Comparison of ENCODE assay signal across 14 cellular contexts in the genomic region with DNA sequence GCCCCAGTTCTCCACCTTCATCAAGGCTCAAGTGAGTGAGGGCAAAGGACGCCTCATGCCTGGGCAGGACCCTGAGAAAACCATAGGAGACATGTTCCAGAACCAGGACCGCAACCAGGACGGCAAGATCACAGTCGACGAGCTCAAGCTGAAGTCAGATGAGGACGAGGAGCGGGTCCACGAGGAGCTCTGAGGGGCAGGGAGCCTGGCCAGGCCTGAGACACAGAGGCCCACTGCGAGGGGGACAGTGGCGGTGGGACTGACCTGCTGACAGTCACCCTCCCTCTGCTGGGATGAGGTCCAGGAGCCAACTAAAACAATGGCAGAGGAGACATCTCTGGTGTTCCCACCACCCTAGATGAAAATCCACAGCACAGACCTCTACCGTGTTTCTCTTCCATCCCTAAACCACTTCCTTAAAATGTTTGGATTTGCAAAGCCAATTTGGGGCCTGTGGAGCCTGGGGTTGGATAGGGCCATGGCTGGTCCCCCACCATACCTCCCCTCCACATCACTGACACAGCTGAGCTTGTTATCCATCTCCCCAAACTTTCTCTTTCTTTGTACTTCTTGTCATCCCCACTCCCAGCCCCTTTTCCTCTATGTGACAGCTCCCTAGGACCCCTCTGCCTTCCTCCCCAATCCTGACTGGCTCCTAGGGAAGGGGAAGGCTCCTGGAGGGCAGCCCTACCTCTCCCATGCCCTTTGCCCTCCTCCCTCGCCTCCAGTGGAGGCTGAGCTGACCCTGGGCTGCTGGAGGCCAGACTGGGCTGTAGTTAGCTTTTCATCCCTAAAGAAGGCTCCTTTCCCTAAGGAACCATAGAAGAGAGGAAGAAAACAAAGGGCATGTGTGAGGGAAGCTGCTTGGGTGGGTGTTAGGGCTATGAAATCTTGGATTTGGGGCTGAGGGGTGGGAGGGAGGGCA. TPM values are rescaled to one million over a fixed set of nuclear protein-coding genes. Genes with fewer than 3 reads are reported as not detected.
DNase-seq lines count a peak whose midpoint lies in the region; TF ChIP-seq lines count a peak whose summit lies in the region.
"Had no signal": no experiment of that assay in that cellular context is flagged by ENCODE, and none has a peak within 500 bp of the region (broad histone marks: within the 10 kb centered on the region; RNA-seq: fewer than 3 reads in every experiment).

No MANE protein-coding gene starts in this region.

- no peak overlapping the region for H3K4me3 Mint-ChIP-seq in chondrocyte (ENCODE audit: unreplicated experiment)

- H3K27ac ChIP-seq in HEK293 (ENCODE audit: extremely low read depth, low read depth, low read length) (peak overlapping the region; percentile 11; the same call in 1 of the 2 replicates), RWPE1 (peak overlapping the region; percentile 51), osteoblast (ENCODE audit: low read depth, low read length) (no peak overlapping the region), vagina (no peak overlapping the region)
- H3K27ac ChIP-seq: Peyer's patch had no signal

- H3K4me1 Mint-ChIP-seq in chondrocyte (ENCODE audit: low read depth), result no peaks in the 10 kb centered on the region

- peaks cover 26% of the 10 kb centered on the region for H4K20me1 ChIP-seq in osteoblast (ENCODE audit: insufficient read depth, low read length)

- no peaks in the 10 kb centered on the region for H3K27me3 Mint-ChIP-seq in chondrocyte (ENCODE audit: low read depth)

- no peak overlapping the region for H3K4me2 ChIP-seq in osteoblast (ENCODE audit: insufficient read depth, low read length)

- no peak for TF ChIP-seq CTCF in HEK293 (tag by site-specific recombination; IDR thresholded peaks at IDR 0.05)
- TF ChIP-seq CTCF in RWPE1 (conservative IDR thresholded peaks at IDR 0.05; ENCODE audit: low read depth), result no peak
- no peak for TF ChIP-seq CTCF in chondrocyte (IDR thresholded peaks at IDR 0.05)
- no peak for TF ChIP-seq CTCF in osteoblast (IDR thresholded peaks at IDR 0.05; ENCODE audit: extremely low read depth, low read depth, low read length)
- no peak for TF ChIP-seq CTCF in vagina (IDR thresholded peaks at IDR 0.05)

- no peak for DNase-seq in RWPE1 (ENCODE audit: low spot score)
- DNase-seq in chondrocyte (ENCODE audit: low spot score), result no peak
- peak; percentile 57 for DNase-seq in osteoblast (ENCODE audit: insufficient read length, low spot score, missing footprints)
- DNase-seq in retina, result no peak
- DNase-seq in KG1 (lab: John Stamatoyannopoulos, UW), result no peak
- DNase-seq in vagina (ENCODE audit: extremely low spot score in 2 of 2), result no peak
- DNase-seq: C1 segment of cervical spinal cord, EL, NCI-H146, NCI-H345, Peyer's patch, SIG-M5 had no signal

- POLR2A ChIA-PET in HEK293 (lab: Yijun Ruan, JAX), result interaction anchor here (0.5 to 2.9 kb wide), 8 partner anchors 8 to 134 kb away, joined by 3 to 25 read pairs (median 6); a partner anchor contains a TSS
- POLR2A ChIA-PET in RWPE1 (lab: Yijun Ruan, JAX; ENCODE audit: low non-redundant PET), result no interaction called here

- CTCF ChIA-PET in HEK293 (lab: Yijun Ruan, JAX), result interaction anchor here (0.6 to 0.7 kb wide), 2 partner anchors 20 to 358 kb away, joined by 3 read pairs; a partner anchor contains a TSS
- CTCF ChIA-PET in RWPE1 (lab: Yijun Ruan, JAX), result interaction anchor here (0.6 to 0.9 kb wide), 2 partner anchors 16 to 21 kb away, joined by 3 to 5 read pairs; no protein-coding TSS in a partner anchor

- peaks cover 17% of the 10 kb centered on the region for H3K36me3 Mint-ChIP-seq in chondrocyte (ENCODE audit: low read depth)

- H3K36me3 ChIP-seq in HEK293 (ENCODE audit: control insufficient read depth in 2 of 2, insufficient read depth in 1 of 2, low read length in 2 of 2), result peaks cover 17 to 87% of the 10 kb centered on the region in 2 experiments
- H3K36me3 ChIP-seq in osteoblast (ENCODE audit: insufficient read depth, low read length), result peaks cover 47% of the 10 kb centered on the region
- H3K36me3 ChIP-seq in vagina, result peaks cover 0 to 15% of the 10 kb centered on the region in 2 donors
- H3K36me3 ChIP-seq: Peyer's patch had no signal

- H3K27me3 ChIP-seq in osteoblast (ENCODE audit: insufficient read depth, low read length), result no peaks in the 10 kb centered on the region
- no peaks in the 10 kb centered on the region for H3K27me3 ChIP-seq in vagina
- H3K27me3 ChIP-seq: Peyer's patch had no signal

- no peak overlapping the region for H2AFZ ChIP-seq in osteoblast (ENCODE audit: low read length)

- H3K79me2 ChIP-seq in osteoblast (ENCODE audit: insufficient read depth, low read length), result peaks cover 9% of the 10 kb centered on the region

- intact Hi-C loops in vagina (cut with DNase I), result no loop called here

- no peaks in the 10 kb centered on the region for H3K9me3 Mint-ChIP-seq in chondrocyte (ENCODE audit: low read depth)

- no peaks in the 10 kb centered on the region for H3K4me1 ChIP-seq in HEK293 (ENCODE audit: control insufficient read depth, insufficient read depth, low read length)
- H3K4me1 ChIP-seq in osteoblast (ENCODE audit: insufficient read depth, low read length), result no peaks in the 10 kb centered on the region
- H3K4me1 ChIP-seq in vagina, result no peaks in the 10 kb centered on the region
- H3K4me1 ChIP-seq: Peyer's patch had no signal

- H3K4me3 ChIP-seq in HEK293 (ENCODE audit: low read depth, low read length) (no peak overlapping the region), osteoblast (ENCODE audit: insufficient read depth, low read length) (no peak overlapping the region), vagina (no peak overlapping the region)
- H3K4me3 ChIP-seq: Peyer's patch had no signal

- TF ChIP-seq POLR2A in vagina (IDR thresholded peaks at IDR 0.05), result no peak

- peak overlapping the region; percentile 36 for H3K27ac Mint-ChIP-seq in chondrocyte (ENCODE audit: unreplicated experiment)

- H3K9me3 ChIP-seq in HEK293 (ENCODE audit: control insufficient read depth, insufficient read depth, low read depth, low read length), result no peaks in the 10 kb centered on the region
- H3K9me3 ChIP-seq in osteoblast (ENCODE audit: low read depth, low read length), result no peaks in the 10 kb centered on the region
- H3K9me3 ChIP-seq in vagina, result no peaks in the 10 kb centered on the region
- H3K9me3 ChIP-seq: Peyer's patch had no signal

TF ChIP-seq in HEK293, 187 proteins besides CTCF, POLR2A, EP300 and RAD21:
- TF ChIP-seq SETDB1 (IDR thresholded peaks at IDR 0.05; ENCODE audit: insufficient read length, low read length) (no peak), ZNF792 (tag by site-specific recombination; IDR thresholded peaks at IDR 0.05) (no peak), ZNF514 (tag by site-specific recombination; IDR thresholded peaks at IDR 0.05) (no peak), ZNF16 (tag by site-specific recombination; IDR thresholded peaks at IDR 0.05; ENCODE audit: low read depth) (no peak), KLF1 (tag by site-specific recombination; IDR thresholded peaks at IDR 0.05) (no peak), ZNF341 (tag by site-specific recombination; IDR thresholded peaks at IDR 0.05; ENCODE audit: low read depth) (peak; percentile 18; the same call in 1 of the 2 replicates), KLF16 (tag by site-specific recombination; IDR thresholded peaks at IDR 0.05) (no peak)

RNA-seq across cellular contexts. Expression of a gene that starts 9.7 kb away (rescaled TPM):
- total RNA-seq in chondrocyte (557 to 584 TPM (median 567 TPM) in 3 replicates), osteoblast (387 and 396 TPM in 2 replicates), vagina (53.5 TPM)

RNA-seq across cellular contexts. Expression of a gene that starts 10.7 kb away (rescaled TPM):
- total RNA-seq in chondrocyte, result 83.8 to 109 TPM (median 84.8 TPM) in 3 replicates
- 59.7 and 66.6 TPM in 2 replicates for total RNA-seq in osteoblast
- 11.5 TPM for total RNA-seq in vagina

RNA-seq across cellular contexts. Expression of a gene that starts 13.6 kb away (rescaled TPM):
- total RNA-seq in chondrocyte (39.8 to 52.4 TPM (median 47.8 TPM) in 3 replicates), osteoblast (69.8 and 70.4 TPM in 2 replicates), vagina (71.5 TPM)

RNA-seq across cellular contexts. Expression of a gene that starts 15.1 kb away (rescaled TPM):
- 0.67 TPM in 1 of 3 replicates, not detected in the others for total RNA-seq in chondrocyte
- 0.36 and 0.59 TPM in 2 replicates for total RNA-seq in osteoblast
- total RNA-seq in vagina, result not detected
- total RNA-seq: HT-29, Peyer's patch had no signal

RNA-seq across cellular contexts. Expression of a gene that starts 36.0 kb away (rescaled TPM):
- total RNA-seq in chondrocyte (8.1 to 22.0 TPM (median 18.8 TPM) in 3 replicates), osteoblast (18.0 and 24.2 TPM in 2 replicates), vagina (589 TPM)

Comparison
In these comparisons a context has a peak if more than half of its experiments do, and no peak if none do; other contexts are left out.
1. H3K27ac ChIP-seq: peak in HEK293 (single experiment) and RWPE1 (single experiment); none in osteoblast (single experiment) and vagina (single experiment).